ENCODE assay signal across 14 cellular contexts in genomic region chr18:78319264-78319663, GRCh38.
DNase-seq lines count a peak whose midpoint lies in the region; ATAC-seq lines count a peak whose summit lies in the region.
"Had no signal": no experiment of that assay in that cellular context is flagged by ENCODE, and none has a peak within 500 bp of the region (broad histone marks: within the 10 kb centered on the region; RNA-seq: fewer than 3 reads in every experiment).

No MANE protein-coding gene starts in this region.

- no peaks in the 10 kb centered on the region for H3K9me3 Mint-ChIP-seq in stimulated activated memory B cell treated with anti-CD40 and anti-IgM and Interleukin-4, amounts not matched to agents 10 μg/mL and 1 μg/mL and 100 μg/mL, for 72 hours
- H3K9me3 Mint-ChIP-seq: CD4-positive, alpha-beta T cell; CD8-positive, alpha-beta T cell had no signal

- H3K4me3 Mint-ChIP-seq in stimulated activated memory B cell treated with anti-CD40 and anti-IgM and Interleukin-4, amounts not matched to agents 10 μg/mL and 1 μg/mL and 100 μg/mL, for 72 hours, result no peak overlapping the region
- H3K4me3 Mint-ChIP-seq: B cell; CD4-positive, alpha-beta T cell; CD8-positive, alpha-beta T cell had no signal

- H3K4me1 Mint-ChIP-seq in stimulated activated memory B cell treated with anti-CD40 and anti-IgM and Interleukin-4, amounts not matched to agents 10 μg/mL and 1 μg/mL and 100 μg/mL, for 72 hours, result no peaks in the 10 kb centered on the region
- H3K4me1 Mint-ChIP-seq: B cell had no signal

- DNase-seq in DMS153 (lab: John Stamatoyannopoulos, UW), result peak; percentile 50
- no peak for DNase-seq in DMS153 treated with DMSO at 0.1 percent for 48 hours (lab: John Stamatoyannopoulos, UW; ENCODE audit: unreplicated experiment)
- no peak for DNase-seq in NCI-H69 (lab: John Stamatoyannopoulos, UW)
- DNase-seq: AML-193; Caco-2; Calu3; CD4-positive, alpha-beta T cell; CD8-positive, alpha-beta T cell; DMS79 treated with DMSO at 0.1 percent for 48 hours; GF-D8 had no signal

- no peaks in the 10 kb centered on the region for H3K27me3 Mint-ChIP-seq in stimulated activated memory B cell treated with anti-CD40 and anti-IgM and Interleukin-4, amounts not matched to agents 10 μg/mL and 1 μg/mL and 100 μg/mL, for 72 hours
- H3K27me3 Mint-ChIP-seq: B cell; CD4-positive, alpha-beta T cell had no signal

- no peaks in the 10 kb centered on the region for H3K36me3 Mint-ChIP-seq in stimulated activated memory B cell treated with anti-CD40 and anti-IgM and Interleukin-4, amounts not matched to agents 10 μg/mL and 1 μg/mL and 100 μg/mL, for 72 hours
- H3K36me3 Mint-ChIP-seq: CD8-positive, alpha-beta T cell had no signal

- no peak overlapping the region for H3K27ac Mint-ChIP-seq in stimulated activated memory B cell treated with anti-CD40 and anti-IgM and Interleukin-4, amounts not matched to agents 10 μg/mL and 1 μg/mL and 100 μg/mL, for 72 hours
- H3K27ac Mint-ChIP-seq: B cell; CD4-positive, alpha-beta T cell; CD8-positive, alpha-beta T cell had no signal

- peak; percentile 47 for ATAC-seq in stimulated activated memory B cell treated with anti-CD40 and anti-IgM and Interleukin-4, amounts not matched to agents 10 μg/mL and 1 μg/mL and 100 μg/mL, for 72 hours
- ATAC-seq in GM21423 (IDR thresholded peaks at IDR 0.05; ENCODE audit: unreplicated experiment), result no peak
- ATAC-seq: A549; CD8-positive, alpha-beta T cell had no signal
